Comparison of ENCODE assay signal across 8 cellular contexts in genomic region chr2:108169982-108170625, GRCh38.
DNase-seq lines count a peak whose midpoint lies in the region; ATAC-seq, FAIRE-seq and TF ChIP-seq lines count a peak whose summit lies in the region.

No MANE protein-coding gene starts in this region.

- no peaks in the 10 kb centered on the region for H3K4me1 Mint-ChIP-seq in activated naive CD8-positive, alpha-beta T cell treated with anti-CD3 and anti-CD28 coated beads for 36 hours

- ATAC-seq in heart right ventricle (no peak), HG03342 (IDR thresholded peaks at IDR 0.05; ENCODE audit: unreplicated experiment) (no peak), HG02938 (IDR thresholded peaks at IDR 0.05; ENCODE audit: unreplicated experiment) (no peak)

- DNase-seq in heart right ventricle (no peak), cardiac septum (ENCODE audit: low spot score) (no peak), OCI-M1 (lab: John Stamatoyannopoulos, UW) (peak; percentile 30), fibroblast of pulmonary artery (ENCODE audit: low read depth) (peak; percentile 40), urothelium cell line (ENCODE audit: low spot score) (peak; percentile 32)
- no peak for DNase-seq in activated naive CD8-positive, alpha-beta T cell treated with anti-CD3 and anti-CD28 coated beads for 36 hours

- H3K27me3 Mint-ChIP-seq in activated naive CD8-positive, alpha-beta T cell treated with anti-CD3 and anti-CD28 coated beads for 36 hours, result peaks cover 17% of the 10 kb centered on the region

- H3K4me3 ChIP-seq in heart right ventricle, result no peak overlapping the region
- H3K4me3 ChIP-seq in fibroblast of pulmonary artery (replicated peaks; ENCODE audit: low read depth, low read length), result no peak overlapping the region

- no peak overlapping the region for H3K4me3 Mint-ChIP-seq in activated naive CD8-positive, alpha-beta T cell treated with anti-CD3 and anti-CD28 coated beads for 36 hours

- peak in 6 of 9 donors; percentile 30 to 62 (median 36) for TF ChIP-seq CTCF in heart right ventricle (IDR thresholded peaks at IDR 0.05)
- peak; percentile 47 for TF ChIP-seq CTCF in fibroblast of pulmonary artery (IDR thresholded peaks at IDR 0.05; ENCODE audit: low read length, missing control alignments)

- no peaks in the 10 kb centered on the region for H3K4me1 ChIP-seq in heart right ventricle

- no peaks in the 10 kb centered on the region for H3K36me3 Mint-ChIP-seq in activated naive CD8-positive, alpha-beta T cell treated with anti-CD3 and anti-CD28 coated beads for 36 hours

- H3K9me3 Mint-ChIP-seq in activated naive CD8-positive, alpha-beta T cell treated with anti-CD3 and anti-CD28 coated beads for 36 hours, result no peaks in the 10 kb centered on the region

- intact Hi-C loops in heart right ventricle (cut with DNase I) (no loop called here), cardiac septum (cut with DNase I) (no loop called here)

- H3K27me3 ChIP-seq in heart right ventricle, result peaks cover 0 to 24% (median 0%) of the 10 kb centered on the region in 7 donors

- 34 to 42% methylated on average over 3 of the region's 3 CpGs for WGBS in heart right ventricle, 2 donors

- FAIRE-seq in urothelium cell line (lab: Jason Lieb, UNC), result peak; percentile 59

- no peaks in the 10 kb centered on the region for H3K36me3 ChIP-seq in heart right ventricle

- H3K9me3 ChIP-seq in heart right ventricle, result no peaks in the 10 kb centered on the region

- H3K27ac Mint-ChIP-seq in activated naive CD8-positive, alpha-beta T cell treated with anti-CD3 and anti-CD28 coated beads for 36 hours, result no peak overlapping the region

- H3K27ac ChIP-seq in heart right ventricle, result no peak overlapping the region

Comparison
In these comparisons a context has a peak if more than half of its experiments do, and no peak if none do; other contexts are left out.
1. DNase-seq: peak in OCI-M1 (single experiment), fibroblast of pulmonary artery (single experiment) and urothelium cell line (single experiment); none in heart right ventricle (0 of 2), cardiac septum (single experiment) and activated naive CD8-positive, alpha-beta T cell treated with anti-CD3 and anti-CD28 coated beads for 36 hours (single experiment).